In the genomic region with DNA sequence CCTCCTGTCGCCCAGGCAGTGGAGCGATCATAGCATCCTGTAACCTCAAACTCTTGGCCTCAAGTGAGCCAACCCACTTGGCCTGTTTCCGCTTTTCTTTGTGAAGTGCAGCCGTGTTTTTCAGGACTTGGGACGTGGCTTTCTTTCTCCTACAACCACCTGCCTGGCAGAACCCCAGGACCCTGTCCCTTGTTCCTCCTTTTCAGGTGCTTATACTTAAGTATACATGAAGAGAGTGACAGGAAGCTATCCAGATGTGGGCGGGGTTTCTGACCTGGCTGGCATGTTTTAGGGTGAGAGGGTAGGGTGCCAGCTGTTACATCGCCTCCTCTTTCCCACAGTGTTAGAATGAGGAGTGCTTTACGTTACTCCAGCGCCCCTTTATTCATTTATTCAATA, we compare ENCODE assay signal across 8 cellular contexts. TPM values are rescaled to one million over a fixed set of nuclear protein-coding genes. Genes with fewer than 3 reads are reported as not detected.
DNase-seq lines count a peak whose midpoint lies in the region; ATAC-seq and TF ChIP-seq lines count a peak whose summit lies in the region.

No MANE protein-coding gene starts in this region.

- peaks cover 61% of the 10 kb centered on the region for H3K36me3 Mint-ChIP-seq in T-helper 2 cell treated with Interferon-gamma antibody and Interleukin-4, amounts not matched to agents 5 μg/mL and 100 μg/mL, for 36 hours (ENCODE audit: low read depth)
- peaks cover 73% of the 10 kb centered on the region for H3K36me3 Mint-ChIP-seq in endothelial cell (ENCODE audit: low read depth, unreplicated experiment)

- DNase-seq in T-helper 2 cell treated with Interferon-gamma antibody and Interleukin-4, amounts not matched to agents 5 μg/mL and 100 μg/mL, for 36 hours (ENCODE audit: low spot score) = no peak
- DNase-seq in endothelial cell (ENCODE audit: low spot score) (no peak), NCI-H1417 treated with DMSO at 0.1 percent for 48 hours (lab: John Stamatoyannopoulos, UW) (no peak)

- H3K27me3 Mint-ChIP-seq in T-helper 2 cell treated with Interferon-gamma antibody and Interleukin-4, amounts not matched to agents 5 μg/mL and 100 μg/mL, for 36 hours (ENCODE audit: low read depth) = no peaks in the 10 kb centered on the region
- H3K27me3 Mint-ChIP-seq in endothelial cell (ENCODE audit: unreplicated experiment) = peaks cover 17% of the 10 kb centered on the region

- peaks cover 58% of the 10 kb centered on the region for H3K9me3 Mint-ChIP-seq in T-helper 2 cell treated with Interferon-gamma antibody and Interleukin-4, amounts not matched to agents 5 μg/mL and 100 μg/mL, for 36 hours
- H3K9me3 Mint-ChIP-seq in endothelial cell (ENCODE audit: unreplicated experiment) = peaks cover 49% of the 10 kb centered on the region

- no peaks in the 10 kb centered on the region; a peak in 1 of 22 replicates for H3K27me3 ChIP-seq in BLaER1 treated with 17β-estradiol and CSF1 and Interleukin-3, amounts not matched to agents 10 nM and 100 nM
- no peaks in the 10 kb centered on the region for H3K27me3 ChIP-seq in HUES64 (ENCODE audit: insufficient read depth, low read length)
- H3K27me3 ChIP-seq in duodenal mucosa (ENCODE audit: control insufficient read depth in 1 of 2, insufficient read depth in 2 of 2, low read length in 2 of 2) = no peaks in the 10 kb centered on the region
- H3K27me3 ChIP-seq in muscle layer of duodenum (ENCODE audit: low read depth, low read length) = no peaks in the 10 kb centered on the region

- peaks cover 50 to 55% (median 51%) of the 10 kb centered on the region in 11 experiments for H3K36me3 ChIP-seq in BLaER1 treated with 17β-estradiol and CSF1 and Interleukin-3, amounts not matched to agents 10 nM and 100 nM
- H3K36me3 ChIP-seq in HUES64 (ENCODE audit: insufficient read depth, low read length) = peaks cover 49% of the 10 kb centered on the region
- peaks cover 41 to 45% of the 10 kb centered on the region in 2 donors for H3K36me3 ChIP-seq in duodenal mucosa (ENCODE audit: control insufficient read depth in 1 of 2, insufficient read depth in 2 of 2, low read length in 2 of 2)
- H3K36me3 ChIP-seq in muscle layer of duodenum (ENCODE audit: control insufficient read depth in 1 of 2, insufficient read depth in 2 of 2, low read length in 2 of 2) = peaks cover 39 to 53% of the 10 kb centered on the region in 2 donors

- peak overlapping the region; percentile 94 to 99 (median 96); a peak in 21 of 22 replicates for H3K27ac ChIP-seq in BLaER1 treated with 17β-estradiol and CSF1 and Interleukin-3, amounts not matched to agents 10 nM and 100 nM
- H3K27ac ChIP-seq in HUES64 (ENCODE audit: low read depth, low read length) (no peak overlapping the region; the same call in 1 of the 2 replicates), duodenal mucosa (ENCODE audit: low read depth, low read length) (no peak overlapping the region), muscle layer of duodenum (ENCODE audit: low read length) (no peak overlapping the region)

- H3K9ac ChIP-seq in BLaER1 treated with 17β-estradiol and CSF1 and Interleukin-3, amounts not matched to agents 10 nM and 100 nM = peak overlapping the region; percentile 90 to 98 (median 93); a peak in 20 of 22 replicates
- H3K9ac ChIP-seq in HUES64 (ENCODE audit: low read depth, low read length) (no peak overlapping the region; the same call in 1 of the 2 replicates), duodenal mucosa (ENCODE audit: low read depth in 1 of 2, low read length in 2 of 2) (peak overlapping the region; percentile 14 to 77)

- H3K9me3 ChIP-seq in BLaER1 treated with 17β-estradiol and CSF1 and Interleukin-3, amounts not matched to agents 10 nM and 100 nM (replicated peaks in 1 of 11) = peaks cover 85 to 90% (median 88%) of the 10 kb centered on the region in 11 experiments
- H3K9me3 ChIP-seq in HUES64 (ENCODE audit: insufficient read depth, low read depth, low read length) (peaks cover 77% of the 10 kb centered on the region), duodenal mucosa (ENCODE audit: control insufficient read depth in 1 of 2, low read length in 2 of 2) (peaks cover 60 to 78% of the 10 kb centered on the region in 2 donors), muscle layer of duodenum (ENCODE audit: control insufficient read depth in 1 of 2, low read length in 2 of 2) (peaks cover 58 to 72% of the 10 kb centered on the region in 2 donors)

- ATAC-seq in GM21619 (IDR thresholded peaks at IDR 0.05; ENCODE audit: unreplicated experiment) = no peak

- H3K4me1 Mint-ChIP-seq in T-helper 2 cell treated with Interferon-gamma antibody and Interleukin-4, amounts not matched to agents 5 μg/mL and 100 μg/mL, for 36 hours (ENCODE audit: low read depth) = peaks cover 7% of the 10 kb centered on the region
- H3K4me1 Mint-ChIP-seq in endothelial cell (ENCODE audit: unreplicated experiment) = no peaks in the 10 kb centered on the region

- 78% methylated on average over 9 of the region's 9 CpGs for WGBS in HUES64

- H3K27ac Mint-ChIP-seq in T-helper 2 cell treated with Interferon-gamma antibody and Interleukin-4, amounts not matched to agents 5 μg/mL and 100 μg/mL, for 36 hours = no peak overlapping the region
- no peak overlapping the region for H3K27ac Mint-ChIP-seq in endothelial cell (ENCODE audit: unreplicated experiment)

- H3K4me1 ChIP-seq in BLaER1 treated with 17β-estradiol and CSF1 and Interleukin-3, amounts not matched to agents 10 nM and 100 nM = peaks cover 0 to 18% (median 8%) of the 10 kb centered on the region in 10 experiments; a peak in 13 of 20 replicates
- H3K4me1 ChIP-seq in HUES64 (ENCODE audit: insufficient read depth, low read length) (no peaks in the 10 kb centered on the region), duodenal mucosa (ENCODE audit: control insufficient read depth in 1 of 2, insufficient read depth in 2 of 2, low read length in 2 of 2) (peaks cover 0 to 13% of the 10 kb centered on the region in 2 donors), muscle layer of duodenum (ENCODE audit: control insufficient read depth in 1 of 2, insufficient read depth in 2 of 2, low read length in 2 of 2) (peaks cover 0 to 8% of the 10 kb centered on the region in 2 donors)

- H3K4me3 Mint-ChIP-seq in T-helper 2 cell treated with Interferon-gamma antibody and Interleukin-4, amounts not matched to agents 5 μg/mL and 100 μg/mL, for 36 hours = no peak overlapping the region
- no peak overlapping the region for H3K4me3 Mint-ChIP-seq in endothelial cell (ENCODE audit: unreplicated experiment)

- peak overlapping the region; percentile 80 to 91 (median 88) for H3K4me3 ChIP-seq in BLaER1 treated with 17β-estradiol and CSF1 and Interleukin-3, amounts not matched to agents 10 nM and 100 nM
- H3K4me3 ChIP-seq in HUES64 (ENCODE audit: low read length) = peak overlapping the region; percentile 75
- peak overlapping the region; percentile 58 to 96 for H3K4me3 ChIP-seq in duodenal mucosa (ENCODE audit: low read depth in 1 of 2, low read length in 2 of 2)
- H3K4me3 ChIP-seq in muscle layer of duodenum (ENCODE audit: low read depth in 1 of 2, low read length in 2 of 2) = peak overlapping the region; percentile 82

- TF ChIP-seq CTCF in endothelial cell (IDR thresholded peaks at IDR 0.05; ENCODE audit: unreplicated experiment) = no peak

- no peaks in the 10 kb centered on the region for H4K20me1 ChIP-seq in BLaER1 treated with 17β-estradiol and CSF1 and Interleukin-3, amounts not matched to agents 10 nM and 100 nM

- H3K4me2 ChIP-seq in BLaER1 treated with 17β-estradiol and CSF1 and Interleukin-3, amounts not matched to agents 10 nM and 100 nM = peak overlapping the region; percentile 67 to 93 (median 76)

RNA-seq across cellular contexts. Expression of a gene that starts 0.7 kb away (rescaled TPM):
- 12.6 TPM for polyA plus RNA-seq in HUES64 (2013, experiment 1 of 2)
- 14.5 TPM for polyA plus RNA-seq in HUES64 (2013, experiment 2 of 2)
- 19.3 TPM for total RNA-seq in endothelial cell (ENCODE audit: unreplicated experiment)

RNA-seq across cellular contexts. Expression of a gene that starts 44.1 kb away (rescaled TPM):
- polyA plus RNA-seq in HUES64 (2013, experiment 1 of 2) = 19.5 TPM
- 21.9 TPM for polyA plus RNA-seq in HUES64 (2013, experiment 2 of 2)
- total RNA-seq in endothelial cell (ENCODE audit: unreplicated experiment) = 34.8 TPM

RNA-seq across cellular contexts. Expression of a gene that starts 48.7 kb away (rescaled TPM):
- 1.0 TPM for polyA plus RNA-seq in HUES64 (2013, experiment 1 of 2)
- 1.0 TPM for polyA plus RNA-seq in HUES64 (2013, experiment 2 of 2)
- 2.0 TPM for total RNA-seq in endothelial cell (ENCODE audit: unreplicated experiment)

RNA-seq across cellular contexts. Expression of a gene that starts 49.0 kb away (rescaled TPM):
- 6.9 TPM for polyA plus RNA-seq in HUES64 (2013, experiment 1 of 2)
- 6.1 TPM for polyA plus RNA-seq in HUES64 (2013, experiment 2 of 2)
- total RNA-seq in endothelial cell (ENCODE audit: unreplicated experiment) = 12.2 TPM

Comparison
In these comparisons a context has a peak if more than half of its experiments do, and no peak if none do; other contexts are left out.
1. H3K27ac ChIP-seq: peak in BLaER1 treated with 17β-estradiol and CSF1 and Interleukin-3, amounts not matched to agents 10 nM and 100 nM (11 of 11); none in HUES64 (single experiment), duodenal mucosa (single experiment) and muscle layer of duodenum (single experiment).
2. Peak in every context shown above with its lines, with median percentiles within 50 percentile points of each other: H3K4me3 ChIP-seq.